19 cellular contexts compared by ENCODE assay signal in the genomic region with DNA sequence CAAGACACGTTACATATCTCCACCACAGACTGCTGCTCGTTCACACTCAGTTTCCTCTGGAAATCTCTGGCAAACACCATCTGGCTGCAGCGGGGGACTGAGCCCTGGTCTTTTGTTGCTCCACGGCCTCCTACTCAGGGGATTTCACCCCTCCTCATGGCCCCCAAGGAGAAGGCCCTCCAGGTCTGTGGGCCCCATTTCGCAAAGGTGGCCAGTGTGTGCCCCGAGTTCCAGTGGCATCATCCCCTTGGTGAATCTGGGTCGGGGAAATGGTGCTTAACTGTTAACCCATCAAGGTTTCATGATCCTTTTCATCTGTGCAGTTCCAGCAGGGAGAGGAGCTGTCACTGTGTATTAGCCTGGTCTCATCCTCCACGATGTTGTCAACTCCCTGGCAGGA.
DNase-seq lines count a peak whose midpoint lies in the region; FAIRE-seq and TF ChIP-seq lines count a peak whose summit lies in the region.
"Had no signal": no experiment of that assay in that cellular context is flagged by ENCODE, and none has a peak within 500 bp of the region (broad histone marks: within the 10 kb centered on the region; RNA-seq: fewer than 3 reads in every experiment).

No MANE protein-coding gene starts in this region.

- no TSS peak for BruUV-seq in MCF 10A (replicated peaks; lab: Mats Ljungman, UMichigan)

- H3K23ac ChIP-seq in H1 (ENCODE audit: insufficient read length): no peak overlapping the region

- no peaks in the 10 kb centered on the region for H4K20me1 ChIP-seq in H1 (replicated peaks in 1 of 2; ENCODE audit: control insufficient read depth in 1 of 2, insufficient read depth in 2 of 2, low read length in 2 of 2)
- H4K20me1 ChIP-seq: BLaER1 treated with 17β-estradiol and CSF1 and Interleukin-3, amounts not matched to agents 10 nM and 100 nM had no signal

- H3K79me2 ChIP-seq in H1 (ENCODE audit: control insufficient read depth in 1 of 2, insufficient read depth in 2 of 2, low read length in 2 of 2): no peaks in the 10 kb centered on the region

- DNase-seq in DMS 273 (lab: John Stamatoyannopoulos, UW; ENCODE audit: unreplicated experiment): peak; percentile 68
- DNase-seq in NCI-H1694 treated with DMSO at 0.1 percent for 48 hours (lab: John Stamatoyannopoulos, UW): peak; percentile 90
- no peak for DNase-seq in H1 (ENCODE audit: low read depth in 1 of 2, low spot score in 2 of 2)
- DNase-seq in osteocyte (ENCODE audit: extremely low spot score, unreplicated experiment): no peak
- DNase-seq in MCF 10A (ENCODE audit: unreplicated experiment): no peak
- DNase-seq in NK-92 (lab: John Stamatoyannopoulos, UW; ENCODE audit: unreplicated experiment): no peak
- DNase-seq in activated effector memory CD4-positive, alpha-beta T cell treated with anti-CD3 and anti-CD28 coated beads, Interleukin-2, amount 50 U/mL, for 16 hours: no peak
- DNase-seq: CD4-positive, alpha-beta T cell; H7; KBM-7; MG63; NCI-H1417 treated with DMSO at 0.1 percent for 48 hours; NCI-H187 treated with DMSO at 0.1 percent for 48 hours; NCI-H526; SHP77 had no signal

- no peak overlapping the region for H3K4me3 Mint-ChIP-seq in osteocyte (ENCODE audit: unreplicated experiment)
- no peak overlapping the region for H3K4me3 Mint-ChIP-seq in MCF 10A (ENCODE audit: unreplicated experiment)
- H3K4me3 Mint-ChIP-seq: CD4-positive, alpha-beta T cell had no signal

- peaks cover 40% of the 10 kb centered on the region for H3K4me1 Mint-ChIP-seq in osteocyte (ENCODE audit: unreplicated experiment)
- no peaks in the 10 kb centered on the region for H3K4me1 Mint-ChIP-seq in MCF 10A (ENCODE audit: insufficient read depth, unreplicated experiment)

- no peak for TF ChIP-seq EP300 in H1 (IDR thresholded peaks at IDR 0.05; ENCODE audit: borderline replicate concordance in 1 of 2, low read depth in 2 of 2, low read length in 2 of 2)

- no peak overlapping the region for H2AK5ac ChIP-seq in H1 (ENCODE audit: low read depth, low read length)

- peak overlapping the region; percentile 21; the same call in 1 of the 2 replicates for H2BK20ac ChIP-seq in H1 (ENCODE audit: low read length)

- no peak for FAIRE-seq in H1 (lab: Jason Lieb, UNC)
- FAIRE-seq: A204.1, G401.6 had no signal

- H3K14ac ChIP-seq in H1 (ENCODE audit: insufficient read length): no peak overlapping the region

- no peaks in the 10 kb centered on the region; a peak in 1 of 7 replicates for H3K4me1 ChIP-seq in H1 (replicated peaks in 1 of 4; ENCODE audit: control insufficient read depth in 3 of 4, insufficient read depth in 4 of 4, low read length in 3 of 4)

- no peak overlapping the region for H2BK120ac ChIP-seq in H1 (replicated peaks; ENCODE audit: low read depth, low read length)

- H2BK12ac ChIP-seq in H1 (ENCODE audit: low read depth, low read length): no peak overlapping the region

- 88% methylated on average over 8 of the region's 8 CpGs; no CpG with 5 or more reads in 1 of the 2 experiments for WGBS in H1 (ENCODE audit: extremely low coverage in 1 of 2, insufficient coverage in 1 of 2, insufficient read length in 1 of 2, insufficient replicate concordance in 2 of 2, low coverage in 1 of 2, low lambda C conversion rate in 2 of 2, missing lambda C conversion rate in 1 of 2), 2 experiments

- no peaks in the 10 kb centered on the region for H3K23me2 ChIP-seq in H1 (ENCODE audit: low read depth, low read length)

- no peak overlapping the region for H2AFZ ChIP-seq in H1 (ENCODE audit: low read length)

- no peaks in the 10 kb centered on the region for H3K79me1 ChIP-seq in H1 (ENCODE audit: low read depth, low read length)

- H3K27me3 Mint-ChIP-seq in osteocyte (ENCODE audit: unreplicated experiment) (no peaks in the 10 kb centered on the region), MCF 10A (ENCODE audit: insufficient read depth, unreplicated experiment) (no peaks in the 10 kb centered on the region)
- H3K27me3 Mint-ChIP-seq: CD4-positive, alpha-beta T cell had no signal

- H2BK15ac ChIP-seq in H1 (ENCODE audit: low read length): no peak overlapping the region

- TF ChIP-seq RAD21 in H1 (IDR thresholded peaks at IDR 0.05 in 1 of 2, conservative IDR thresholded peaks at IDR 0.05 in 1 of 2; ENCODE audit: low read depth in 2 of 2, low read length in 2 of 2): no peak

- H3K9ac ChIP-seq in H1 (replicated peaks in 1 of 4; ENCODE audit: extremely low read depth in 1 of 4, low read depth in 3 of 4, low read length in 3 of 4): no peak overlapping the region
- H3K9ac ChIP-seq: BLaER1 treated with 17β-estradiol and CSF1 and Interleukin-3, amounts not matched to agents 10 nM and 100 nM had no signal

- POLR2A ChIA-PET in H1 (lab: Charles Lee; ENCODE audit: partially characterized antibody): no interaction called here
- POLR2A ChIA-PET in MCF 10A (lab: Yijun Ruan, JAX): no interaction called here

- H3K27ac ChIP-seq in H1 (ENCODE audit: low read depth, low read length): no peak overlapping the region
- H3K27ac ChIP-seq: BLaER1 treated with 17β-estradiol and CSF1 and Interleukin-3, amounts not matched to agents 10 nM and 100 nM; RWPE1 had no signal

- H2BK5ac ChIP-seq in H1 (ENCODE audit: low read depth, low read length): no peak overlapping the region

- H3K27me3 ChIP-seq in H1 (replicated peaks in 1 of 4; ENCODE audit: control insufficient read depth in 3 of 4, extremely low read depth in 1 of 4, insufficient read depth in 3 of 4, low read length in 3 of 4): no peaks in the 10 kb centered on the region
- H3K27me3 ChIP-seq: BLaER1 treated with 17β-estradiol and CSF1 and Interleukin-3, amounts not matched to agents 10 nM and 100 nM; MG63 had no signal

- intact Hi-C loops in MCF 10A (cut with micrococcal nuclease): no loop called here

- H3K56ac ChIP-seq in H1 (replicated peaks; ENCODE audit: insufficient read length, low read depth, low read length): no peak overlapping the region

- H3K27ac Mint-ChIP-seq in osteocyte (ENCODE audit: unreplicated experiment) (peak overlapping the region; percentile 89), MCF 10A (ENCODE audit: low read depth, unreplicated experiment) (no peak overlapping the region)
- H3K27ac Mint-ChIP-seq: CD4-positive, alpha-beta T cell had no signal

- H4K91ac ChIP-seq in H1 (replicated peaks; ENCODE audit: insufficient read length, low read length): no peak overlapping the region

- no peak overlapping the region for H3K18ac ChIP-seq in H1 (ENCODE audit: extremely low read depth, low read length)

- no peak for TF ChIP-seq CTCF in H1 (IDR thresholded peaks at IDR 0.05; ENCODE audit: control extremely low read depth in 1 of 3, insufficient read depth in 1 of 3, low read depth in 1 of 3, low read length in 3 of 3)
- TF ChIP-seq CTCF in osteocyte (IDR thresholded peaks at IDR 0.05): no peak
- no peak for TF ChIP-seq CTCF in MCF 10A (IDR thresholded peaks at IDR 0.05; ENCODE audit: unreplicated experiment)

- H3K9me3 Mint-ChIP-seq in osteocyte (ENCODE audit: unreplicated experiment): no peaks in the 10 kb centered on the region
- H3K9me3 Mint-ChIP-seq in MCF 10A (ENCODE audit: unreplicated experiment): no peaks in the 10 kb centered on the region
- H3K9me3 Mint-ChIP-seq: CD4-positive, alpha-beta T cell had no signal

- H3K4ac ChIP-seq in H1 (replicated peaks; ENCODE audit: insufficient read length, low read depth, low read length): no peak overlapping the region

- no peak overlapping the region for H3K4me2 ChIP-seq in H1 (ENCODE audit: insufficient read depth in 1 of 2, low read depth in 2 of 2, low read length in 2 of 2)
- H3K4me2 ChIP-seq: BLaER1 treated with 17β-estradiol and CSF1 and Interleukin-3, amounts not matched to agents 10 nM and 100 nM had no signal

- H4K5ac ChIP-seq in H1 (ENCODE audit: insufficient read length, low read depth, low read length): no peak overlapping the region

- no peaks in the 10 kb centered on the region for H3K9me3 ChIP-seq in H1 (ENCODE audit: insufficient read depth in 2 of 2, low read depth in 1 of 2, low read length in 1 of 2)
- H3K9me3 ChIP-seq: BLaER1 treated with 17β-estradiol and CSF1 and Interleukin-3, amounts not matched to agents 10 nM and 100 nM; MG63 had no signal

- no peak overlapping the region for H4K8ac ChIP-seq in H1 (ENCODE audit: extremely low read depth, insufficient read depth, low read length)

- H3K36me3 Mint-ChIP-seq in osteocyte (ENCODE audit: unreplicated experiment): no peaks in the 10 kb centered on the region
- peaks cover 7% of the 10 kb centered on the region for H3K36me3 Mint-ChIP-seq in MCF 10A (ENCODE audit: insufficient read depth, unreplicated experiment)

- no peaks in the 10 kb centered on the region for H3K36me3 ChIP-seq in H1 (ENCODE audit: control insufficient read depth in 2 of 4, insufficient read depth in 4 of 4, low read length in 3 of 4)
- H3K36me3 ChIP-seq: BLaER1 treated with 17β-estradiol and CSF1 and Interleukin-3, amounts not matched to agents 10 nM and 100 nM; MG63 had no signal

- no peak for TF ChIP-seq POLR2A in H1 (IDR thresholded peaks at IDR 0.05; ENCODE audit: control extremely low read depth in 1 of 2, low read depth in 2 of 2, low read length in 2 of 2)

- CTCF ChIA-PET in H1 (lab: Charles Lee; ENCODE audit: partially characterized antibody): no interaction called here
- CTCF ChIA-PET in MCF 10A (lab: Yijun Ruan, JAX): interaction anchor here (0.6 to 3.7 kb wide), 3 partner anchors 10 to 1243 kb away, joined by 4 to 24 read pairs (median 7); no protein-coding TSS in a partner anchor

- no peak overlapping the region for H3K4me3 ChIP-seq in H1 (ENCODE audit: extremely low read depth in 1 of 4, insufficient read depth in 2 of 4, low read depth in 3 of 4, low read length in 4 of 4)
- H3K4me3 ChIP-seq: BLaER1 treated with 17β-estradiol and CSF1 and Interleukin-3, amounts not matched to agents 10 nM and 100 nM; MG63 had no signal

TF ChIP-seq in H1, 55 proteins besides CTCF, POLR2A, EP300 and RAD21:
- no peak for TF ChIP-seq RNF2 (IDR thresholded peaks at IDR 0.05; ENCODE audit: borderline replicate concordance, low read depth, low read length, missing control alignments, poor library complexity, severe bottlenecking)
- no peak for TF ChIP-seq ZNF274 (IDR thresholded peaks at IDR 0.05; ENCODE audit: borderline replicate concordance, extremely low read depth, low read length)
- no peak for TF ChIP-seq SP2 (IDR thresholded peaks at IDR 0.05; ENCODE audit: low read length)
- TF ChIP-seq GTF2F1 (IDR thresholded peaks at IDR 0.05; ENCODE audit: borderline replicate concordance, low read depth, low read length): no peak

Comparison
In these comparisons a context has a peak if more than half of its experiments do, and no peak if none do; other contexts are left out.
1. DNase-seq: peak in DMS 273 (single experiment) and NCI-H1694 treated with DMSO at 0.1 percent for 48 hours (single experiment); none in H1 (0 of 2), osteocyte (single experiment), MCF 10A (single experiment), NK-92 (single experiment) and activated effector memory CD4-positive, alpha-beta T cell treated with anti-CD3 and anti-CD28 coated beads, Interleukin-2, amount 50 U/mL, for 16 hours (single experiment).